Comparison of ENCODE assay signal across 9 cellular contexts in genomic region chr18:63155910-63156773, GRCh38.
DNase-seq lines count a peak whose midpoint lies in the region; ATAC-seq and TF ChIP-seq lines count a peak whose summit lies in the region.
"Had no signal": no experiment of that assay in that cellular context is flagged by ENCODE, and none has a peak within 500 bp of the region (broad histone marks: within the 10 kb centered on the region; RNA-seq: fewer than 3 reads in every experiment).

No MANE protein-coding gene starts in this region.

- 79 to 82% methylated on average over 14 of the region's 14 CpGs for WGBS in testis, 2 donors

- H3K9me3 Mint-ChIP-seq in stimulated activated naive B cell treated with anti-CD40 and anti-IgM and Interleukin-4, amounts not matched to agents 10 μg/mL and 1 μg/mL and 100 μg/mL, for 72 hours: peaks cover 0 to 4% of the 10 kb centered on the region in 2 donors
- H3K9me3 Mint-ChIP-seq: GM23338 had no signal

- H3K9ac ChIP-seq in duodenal mucosa (ENCODE audit: low read depth in 1 of 2, low read length in 2 of 2): peak overlapping the region; percentile 18 to 73

- H3K27ac Mint-ChIP-seq in stimulated activated naive B cell treated with anti-CD40 and anti-IgM and Interleukin-4, amounts not matched to agents 10 μg/mL and 1 μg/mL and 100 μg/mL, for 72 hours: peak overlapping the region; percentile 72
- H3K27ac Mint-ChIP-seq: GM23338 had no signal

- H3K36me3 ChIP-seq in OCI-LY7 (ENCODE audit: insufficient read depth, low read length): no peaks in the 10 kb centered on the region
- no peaks in the 10 kb centered on the region for H3K36me3 ChIP-seq in duodenal mucosa (ENCODE audit: control insufficient read depth in 1 of 2, insufficient read depth in 2 of 2, low read length in 2 of 2)
- H3K36me3 ChIP-seq in testis (ENCODE audit: low read depth, missing control alignments): no peaks in the 10 kb centered on the region

- intact Hi-C loops in OCI-LY7 (cut with micrococcal nuclease; ENCODE audit: unreplicated experiment) (loop anchor here (1.0 to 5.0 kb wide), 3 partner anchors 15 to 51 kb away; no protein-coding TSS in a partner anchor), testis (cut with DNase I; ENCODE audit: low total_unique reads) (no loop called here)

- TF ChIP-seq CTCF in OCI-LY7 (conservative IDR thresholded peaks at IDR 0.05; ENCODE audit: low read length): no peak
- TF ChIP-seq CTCF in testis (IDR thresholded peaks at IDR 0.05): no peak

- H3K4me3 Mint-ChIP-seq in stimulated activated naive B cell treated with anti-CD40 and anti-IgM and Interleukin-4, amounts not matched to agents 10 μg/mL and 1 μg/mL and 100 μg/mL, for 72 hours: peak overlapping the region; percentile 75 to 79
- H3K4me3 Mint-ChIP-seq: GM23338 had no signal

- H3K9me2 ChIP-seq in OCI-LY7 (ENCODE audit: insufficient read depth, low read length): no peaks in the 10 kb centered on the region

- H3K9me3 ChIP-seq in OCI-LY7 (ENCODE audit: low read length) (no peaks in the 10 kb centered on the region), duodenal mucosa (ENCODE audit: control insufficient read depth in 1 of 2, low read length in 2 of 2) (no peaks in the 10 kb centered on the region), testis (no peaks in the 10 kb centered on the region)

- CTCF ChIA-PET in OCI-LY7 (lab: Charles Lee; ENCODE audit: unreplicated experiment): interaction anchor here (0.6 kb wide), 1 partner anchor 18 kb away, joined by 6 read pairs; no protein-coding TSS in a partner anchor

- H3K79me2 ChIP-seq in OCI-LY7 (ENCODE audit: insufficient read depth, low read depth, low read length): no peaks in the 10 kb centered on the region

- POLR2A ChIA-PET in OCI-LY7 (lab: Charles Lee): interaction anchor here (0.6 to 2.7 kb wide), 2 partner anchors 14 to 22 kb away, joined by 3 to 8 read pairs; no protein-coding TSS in a partner anchor

- no peaks in the 10 kb centered on the region for H3K27me3 Mint-ChIP-seq in stimulated activated naive B cell treated with anti-CD40 and anti-IgM and Interleukin-4, amounts not matched to agents 10 μg/mL and 1 μg/mL and 100 μg/mL, for 72 hours

- no peaks in the 10 kb centered on the region for H4K20me1 ChIP-seq in OCI-LY7 (ENCODE audit: insufficient read depth, low read length)

- H3K4me2 ChIP-seq in OCI-LY7 (ENCODE audit: low read length): peak overlapping the region; percentile 90
- H3K4me2 ChIP-seq: GM23338 had no signal

- no peak for ATAC-seq in stimulated activated naive B cell treated with anti-CD40 and anti-IgM and Interleukin-4, amounts not matched to agents 10 μg/mL and 1 μg/mL and 100 μg/mL, for 72 hours (replicated peaks)

- no peaks in the 10 kb centered on the region for H3K27me3 ChIP-seq in duodenal mucosa (ENCODE audit: control insufficient read depth in 1 of 2, insufficient read depth in 2 of 2, low read length in 2 of 2)
- no peaks in the 10 kb centered on the region for H3K27me3 ChIP-seq in testis

- no peak overlapping the region for H3K27ac ChIP-seq in OCI-LY7 (ENCODE audit: low read depth, low read length, poor library complexity, severe bottlenecking)
- peak overlapping the region; percentile 63 for H3K27ac ChIP-seq in duodenal mucosa (ENCODE audit: low read depth, low read length)
- no peak overlapping the region for H3K27ac ChIP-seq in testis

- H3K4me3 ChIP-seq in OCI-LY7 (ENCODE audit: low read depth, low read length, poor library complexity, severe bottlenecking) (peak overlapping the region; percentile 41), duodenal mucosa (ENCODE audit: low read depth in 1 of 2, low read length in 2 of 2) (peak overlapping the region; percentile 70 to 74), testis (no peak overlapping the region)
- H3K4me3 ChIP-seq: GM23338 had no signal

- DNase-seq in NCI-H146 (lab: John Stamatoyannopoulos, UW) (peak; percentile 43), NCI-H146 treated with DMSO at 0.1 percent for 48 hours (lab: John Stamatoyannopoulos, UW; ENCODE audit: unreplicated experiment) (no peak), OCI-LY7 (ENCODE audit: low spot score) (no peak), testis (no peak), HK-2 (ENCODE audit: unreplicated experiment) (no peak), NCI-H2081 (lab: John Stamatoyannopoulos, UW) (no peak)
- DNase-seq in stimulated activated naive B cell treated with anti-CD40 and anti-IgM and Interleukin-4, amounts not matched to agents 10 μg/mL and 1 μg/mL and 100 μg/mL, for 72 hours: no peak

- H3K36me3 Mint-ChIP-seq in stimulated activated naive B cell treated with anti-CD40 and anti-IgM and Interleukin-4, amounts not matched to agents 10 μg/mL and 1 μg/mL and 100 μg/mL, for 72 hours: peaks cover 26 to 55% of the 10 kb centered on the region in 2 donors

- H3K4me1 ChIP-seq in OCI-LY7 (ENCODE audit: insufficient read depth, low read length, poor library complexity, severe bottlenecking) (peaks cover 63% of the 10 kb centered on the region), duodenal mucosa (ENCODE audit: control insufficient read depth in 1 of 2, insufficient read depth in 2 of 2, low read length in 2 of 2) (peaks cover 56 to 61% of the 10 kb centered on the region in 2 donors), testis (peaks cover 17% of the 10 kb centered on the region)

- peak overlapping the region; percentile 75; the same call in 1 of the 2 replicates for H2AFZ ChIP-seq in OCI-LY7 (ENCODE audit: low read length)
- H2AFZ ChIP-seq: GM23338 had no signal

- no peak for TF ChIP-seq POLR2A in testis (IDR thresholded peaks at IDR 0.05)

- no TSS peak for BruUV-seq in OCI-LY7 (replicated peaks; lab: Mats Ljungman, UMichigan)

- H3K4me1 Mint-ChIP-seq in stimulated activated naive B cell treated with anti-CD40 and anti-IgM and Interleukin-4, amounts not matched to agents 10 μg/mL and 1 μg/mL and 100 μg/mL, for 72 hours: peaks cover 75 to 98% of the 10 kb centered on the region in 2 donors

Comparison
In these comparisons a context has a peak if more than half of its experiments do, and no peak if none do; other contexts are left out.
1. H3K4me3 ChIP-seq: peak in OCI-LY7 (single experiment) and duodenal mucosa (2 of 2); none in testis (0 of 2).